25 cellular contexts compared by ENCODE assay signal in genomic region chr17:9926150-9926804, GRCh38. TPM values are rescaled to one million over a fixed set of nuclear protein-coding genes. Genes with fewer than 3 reads are reported as not detected.
DNase-seq lines count a peak whose midpoint lies in the region; ATAC-seq, FAIRE-seq and TF ChIP-seq lines count a peak whose summit lies in the region.
"Had no signal": no experiment of that assay in that cellular context is flagged by ENCODE, and none has a peak within 500 bp of the region (broad histone marks: within the 10 kb centered on the region; RNA-seq: fewer than 3 reads in every experiment).

No MANE protein-coding gene starts in this region.

- dilution Hi-C loops in mammary epithelial cell (cut with HindIII; ENCODE audit: low sequenced_read_pairs), result no loop called here

- 72% methylated on average over 12 of the region's 21 CpGs for WGBS in mammary epithelial cell (ENCODE audit: low coverage, missing lambda C conversion rate)
- WGBS in adrenal gland, 4 donors, result 76 to 85% (median 80%) methylated on average over 10 to 21 of the region's 21 CpGs

- no peak for FAIRE-seq in kidney (lab: Jason Lieb, UNC)
- FAIRE-seq: G401.6, GM12892, GM18507, HTR-8/SVneo had no signal

- H2AFZ ChIP-seq in mammary epithelial cell (ENCODE audit: low read depth, low read length), result no peak overlapping the region
- no peak overlapping the region for H2AFZ ChIP-seq in PC-3 (ENCODE audit: low read length)

- H3K27me3 Mint-ChIP-seq in MCF 10A (ENCODE audit: insufficient read depth, unreplicated experiment), result no peaks in the 10 kb centered on the region

- no peak for ATAC-seq in PC-3
- no peak for ATAC-seq in GM18502 (IDR thresholded peaks at IDR 0.05; ENCODE audit: poor library complexity, unreplicated experiment)

- H3K4me3 ChIP-seq in mammary epithelial cell (replicated peaks in 1 of 3; ENCODE audit: insufficient read depth in 1 of 3, low read depth in 2 of 3, low read length in 3 of 3) (no peak overlapping the region), PC-3 (ENCODE audit: low read length) (no peak overlapping the region), kidney (ENCODE audit: low read length in 2 of 2) (no peak overlapping the region), vagina (no peak overlapping the region), adrenal gland (no peak overlapping the region)

- no peak for TF ChIP-seq POLR2A in vagina (IDR thresholded peaks at IDR 0.05)
- TF ChIP-seq POLR2A in adrenal gland (IDR thresholded peaks at IDR 0.05), result no peak

- POLR2A ChIA-PET in MCF 10A (lab: Yijun Ruan, JAX), result interaction anchor here (0.6 kb wide), 1 partner anchor 595 kb away, joined by 3 read pairs; no protein-coding TSS in a partner anchor
- POLR2A ChIA-PET in PC-3 (lab: Charles Lee; ENCODE audit: unreplicated experiment), result no interaction called here

- H3K4me1 Mint-ChIP-seq in MCF 10A (ENCODE audit: insufficient read depth, unreplicated experiment), result peaks cover 6% of the 10 kb centered on the region

- BruUV-seq in mammary epithelial cell (replicated peaks; lab: Mats Ljungman, UMichigan), result no TSS peak
- no TSS peak for BruUV-seq in MCF 10A (replicated peaks; lab: Mats Ljungman, UMichigan)
- BruUV-seq in PC-3 (replicated peaks; lab: Mats Ljungman, UMichigan), result no TSS peak

- H3K36me3 ChIP-seq in mammary epithelial cell (ENCODE audit: insufficient read depth, low read length) (no peaks in the 10 kb centered on the region), PC-3 (ENCODE audit: low read depth, low read length) (no peaks in the 10 kb centered on the region), kidney (ENCODE audit: control insufficient read depth in 1 of 2, insufficient read depth in 2 of 2, low read length in 2 of 2) (no peaks in the 10 kb centered on the region), vagina (no peaks in the 10 kb centered on the region), adrenal gland (replicated peaks in 1 of 2) (no peaks in the 10 kb centered on the region)

- H3K4me1 ChIP-seq in mammary epithelial cell (ENCODE audit: insufficient read depth, low read length) (no peaks in the 10 kb centered on the region), PC-3 (ENCODE audit: insufficient read depth, low read length) (no peaks in the 10 kb centered on the region; the same call in 1 of the 2 replicates), kidney (ENCODE audit: control insufficient read depth in 1 of 2, insufficient read depth in 1 of 2, low read depth in 1 of 2, low read length in 2 of 2) (no peaks in the 10 kb centered on the region), vagina (no peaks in the 10 kb centered on the region), adrenal gland (replicated peaks in 1 of 2) (no peaks in the 10 kb centered on the region)

- H3K9me2 ChIP-seq in PC-3 (replicated peaks; ENCODE audit: low read length), result no peaks in the 10 kb centered on the region

- CTCF ChIA-PET in mammary epithelial cell (lab: Charles Lee; ENCODE audit: low non-redundant PET), result no interaction called here
- CTCF ChIA-PET in MCF 10A (lab: Yijun Ruan, JAX), result interaction anchor here (0.6 to 9.3 kb wide), 16 partner anchors 9 to 1080 kb away, joined by 3 to 189 read pairs (median 4); partner anchors contain the start of genes CFAP52 and STX8
- CTCF ChIA-PET in PC-3 (lab: Charles Lee), result no interaction called here

- H3K27me3 ChIP-seq in mammary epithelial cell (ENCODE audit: insufficient read depth, low read length) (no peaks in the 10 kb centered on the region), PC-3 (ENCODE audit: low read length) (peaks cover 9% of the 10 kb centered on the region; the same call in 1 of the 2 replicates), vagina (no peaks in the 10 kb centered on the region), adrenal gland (no peaks in the 10 kb centered on the region)

- no peak for TF ChIP-seq CTCF in mammary epithelial cell (conservative IDR thresholded peaks at IDR 0.05 in 1 of 2, IDR thresholded peaks at IDR 0.05 in 1 of 2; ENCODE audit: extremely low read depth in 1 of 2, insufficient read depth in 1 of 2, low read depth in 1 of 2, low read length in 2 of 2)
- no peak for TF ChIP-seq CTCF in MCF 10A (IDR thresholded peaks at IDR 0.05; ENCODE audit: unreplicated experiment)
- TF ChIP-seq CTCF in PC-3 (conservative IDR thresholded peaks at IDR 0.05; ENCODE audit: low read depth, low read length), result no peak
- no peak for TF ChIP-seq CTCF in kidney (IDR thresholded peaks at IDR 0.05; ENCODE audit: borderline replicate concordance, extremely low read depth, insufficient read depth)
- no peak for TF ChIP-seq CTCF in vagina (IDR thresholded peaks at IDR 0.05)
- TF ChIP-seq CTCF in adrenal gland (IDR thresholded peaks at IDR 0.05), result no peak

- H3K4me3 Mint-ChIP-seq in MCF 10A (ENCODE audit: unreplicated experiment), result no peak overlapping the region

- H4K20me1 ChIP-seq in mammary epithelial cell (ENCODE audit: insufficient read depth, low read length), result no peaks in the 10 kb centered on the region
- H4K20me1 ChIP-seq in PC-3 (ENCODE audit: low read length), result no peaks in the 10 kb centered on the region

- intact Hi-C loops in mammary epithelial cell (cut with micrococcal nuclease) (no loop called here), MCF 10A (cut with micrococcal nuclease) (loop anchor here (10.0 kb wide), 1 partner anchor 399 kb away; no protein-coding TSS in a partner anchor), PC-3 (cut with micrococcal nuclease) (loop anchor here (10.0 kb wide), 1 partner anchor 689 kb away; no protein-coding TSS in a partner anchor), kidney (cut with DNase I) (loop anchor here (10.0 kb wide), 1 partner anchor 689 kb away; no protein-coding TSS in a partner anchor), vagina (cut with DNase I) (no loop called here), adrenal gland (cut with DNase I) (loop anchor here (5.0 to 10.0 kb wide), 3 partner anchors 301 to 691 kb away; no protein-coding TSS in a partner anchor)

- H3K79me2 ChIP-seq in mammary epithelial cell (ENCODE audit: insufficient read depth, low read length) (no peaks in the 10 kb centered on the region), PC-3 (ENCODE audit: low read length) (no peaks in the 10 kb centered on the region)

- H3K9me3 ChIP-seq in mammary epithelial cell (replicated peaks; ENCODE audit: insufficient read depth, low read length), result no peaks in the 10 kb centered on the region
- H3K9me3 ChIP-seq in PC-3 (ENCODE audit: low read length), result no peaks in the 10 kb centered on the region
- no peaks in the 10 kb centered on the region for H3K9me3 ChIP-seq in kidney (ENCODE audit: control insufficient read depth in 1 of 2, low read length in 2 of 2)
- no peaks in the 10 kb centered on the region for H3K9me3 ChIP-seq in vagina
- H3K9me3 ChIP-seq in adrenal gland (replicated peaks in 1 of 3), result no peaks in the 10 kb centered on the region

- peak; percentile 3 for DNase-seq in mammary epithelial cell
- no peak for DNase-seq in MCF 10A (ENCODE audit: unreplicated experiment)
- DNase-seq in PC-3, result peak; percentile 8
- DNase-seq in kidney, result peak; percentile 65
- DNase-seq in vagina (ENCODE audit: extremely low spot score in 2 of 2), result no peak
- DNase-seq in NCI-H1417 (lab: John Stamatoyannopoulos, UW), result no peak
- no peak for DNase-seq in adrenal gland
- DNase-seq: KG1, MV-4-11, NCI-H1105 treated with DMSO at 0.1 percent for 48 hours, NCI-H1694 treated with DMSO at 0.1 percent for 48 hours, NCI-H2081 treated with DMSO at 0.1 percent for 48 hours, NCI-H2171 treated with DMSO at 0.1 percent for 48 hours, NCI-H524 treated with DMSO at 0.1 percent for 48 hours, SHP77 had no signal

- in situ Hi-C loops in mammary epithelial cell (cut with MboI; ENCODE audit: low sequenced_read_pairs in 2 of 2), result loop anchor here in 1 of 2 donors (10.0 kb wide), 1 partner anchor 689 kb away; no protein-coding TSS in a partner anchor

- no peak overlapping the region for H3K27ac ChIP-seq in mammary epithelial cell (ENCODE audit: insufficient read depth, low read depth, low read length)
- H3K27ac ChIP-seq in PC-3 (ENCODE audit: low read length), result no peak overlapping the region
- H3K27ac ChIP-seq in kidney (ENCODE audit: low read depth in 2 of 2, low read length in 2 of 2), result no peak overlapping the region
- H3K27ac ChIP-seq in vagina, result peak overlapping the region; percentile 16
- H3K27ac ChIP-seq in adrenal gland, result no peak overlapping the region
- H3K27ac ChIP-seq: 22Rv1, C4-2B had no signal

- H3K36me3 Mint-ChIP-seq in MCF 10A (ENCODE audit: insufficient read depth, unreplicated experiment), result no peaks in the 10 kb centered on the region

- no peak overlapping the region for H3K27ac Mint-ChIP-seq in MCF 10A (ENCODE audit: low read depth, unreplicated experiment)

- H3K4me2 ChIP-seq in mammary epithelial cell (ENCODE audit: insufficient read depth, low read depth, low read length), result no peak overlapping the region
- H3K4me2 ChIP-seq in PC-3 (ENCODE audit: low read length), result no peak overlapping the region

- H3K9ac ChIP-seq in mammary epithelial cell (ENCODE audit: insufficient read depth, low read length) (no peak overlapping the region), PC-3 (ENCODE audit: low read length) (no peak overlapping the region), kidney (ENCODE audit: low read length in 2 of 2) (no peak overlapping the region)

- H3K9me3 Mint-ChIP-seq in MCF 10A (ENCODE audit: unreplicated experiment), result no peaks in the 10 kb centered on the region

- no peaks in the 10 kb centered on the region for H3F3A ChIP-seq in PC-3 (ENCODE audit: low read length, unreplicated experiment)

RNA-seq across cellular contexts. Expression of gene RCVRN, which starts 21.2 kb away (rescaled TPM):
- total RNA-seq in mammary epithelial cell (not detected), MCF 10A (2022) (not detected in 2 replicates), PC-3 (2014; rRNA removed) (not detected in 2 replicates), kidney (not detected), vagina (0.49 TPM), adrenal gland (under 1 TPM in 2 of 8 donors, not detected in 6; 0.14 to 0.91 TPM)
- polyA plus RNA-seq in mammary epithelial cell (not detected), kidney (ENCODE audit: insufficient read depth, low read depth, low replicate concordance) (not detected), adrenal gland (under 1 TPM in 2 of 3 donors, not detected in 1; 0.13 to 0.80 TPM)
- not detected for polyA minus RNA-seq in mammary epithelial cell
- total RNA-seq: Daoy, H4, OCI-LY7 had no signal

Comparison
In these comparisons a context has a peak if more than half of its experiments do, and no peak if none do; other contexts are left out.
1. DNase-seq: peak in mammary epithelial cell (single experiment), PC-3 (single experiment) and kidney (single experiment); none in MCF 10A (single experiment), vagina (0 of 2), NCI-H1417 (0 of 3) and adrenal gland (0 of 7).
2. intact Hi-C loops: an anchor here in MCF 10A (10.0 kb wide), PC-3 (10.0 kb wide), kidney (10.0 kb wide) and adrenal gland (5.0 to 10.0 kb wide); none called in mammary epithelial cell and vagina.